ENCODE assay signal across 21 cellular contexts in the genomic region with DNA sequence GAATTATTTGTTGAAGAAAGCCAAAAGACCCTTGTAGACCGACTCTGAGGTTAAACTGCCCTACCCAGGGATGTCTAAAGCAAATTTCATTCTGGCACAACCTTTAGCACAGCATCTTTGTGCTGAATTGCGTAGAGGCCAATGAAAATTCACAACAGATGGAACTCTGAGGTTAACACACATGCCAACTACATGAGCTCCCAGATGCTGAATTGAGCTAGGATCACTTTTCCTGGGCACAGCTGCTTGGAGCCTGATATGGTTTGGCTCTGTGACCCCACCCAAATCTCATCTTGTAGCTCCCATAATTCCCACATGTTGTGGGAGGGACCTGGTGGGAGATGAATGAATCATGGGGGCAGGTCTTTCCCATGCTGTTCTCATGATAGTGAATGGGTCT.
"Had no signal": no experiment of that assay in that cellular context is flagged by ENCODE, and none has a peak within 500 bp of the region (broad histone marks: within the 10 kb centered on the region; RNA-seq: fewer than 3 reads in every experiment).

No MANE protein-coding gene starts in this region.

- DNase-seq: activated B cell treated with CpG ODN at 0.5 μM for 24 hours; activated CD4-positive, alpha-beta T cell treated with anti-CD3 and anti-CD28 coated beads for 1 hour; activated CD4-positive, alpha-beta T cell treated with anti-CD3 and anti-CD28 coated beads, Interleukin-2, amount 10 ng/mL, durations not matched to agents 24 days and 14 days; activated CD4-positive, alpha-beta T cell treated with anti-CD3 and anti-CD28 coated beads, Interleukin-2, amount 50 U/mL, for 48 hours; activated CD8-positive, alpha-beta memory T cell treated with anti-CD3 and anti-CD28 coated beads, Interleukin-2, amount 10 ng/mL, durations not matched to agents 7 days and 5 days; activated effector memory CD4-positive, alpha-beta T cell treated with Interleukin-2 at 50 U/mL for 16 hours; activated naive CD4-positive, alpha-beta T cell; activated T-cell treated with anti-CD3 and anti-CD28 coated beads, Interleukin-2, amount 50 U/mL, for 24 hours; NCI-H1092; NCI-H1417; NCI-H1930; NCI-H345; NCI-H510A; NCI-H69; SHP77 treated with DMSO at 0.1 percent for 48 hours; T-helper 17 cell; T-helper 9 cell had no signal

- H3K4me3 Mint-ChIP-seq: activated B cell treated with CpG ODN at 0.5 μM for 24 hours; activated CD4-positive, alpha-beta T cell treated with anti-CD3 and anti-CD28 coated beads, Interleukin-2, amount 10 ng/mL, durations not matched to agents 24 days and 14 days; activated CD8-positive, alpha-beta memory T cell treated with anti-CD3 and anti-CD28 coated beads, Interleukin-2, amount 10 ng/mL, durations not matched to agents 7 days and 5 days; activated naive CD4-positive, alpha-beta T cell treated with anti-CD3 and anti-CD28 coated beads, Interleukin-2, amount 50 U/mL, for 24 hours; activated T-cell treated with anti-CD3 and anti-CD28 coated beads, Interleukin-2, amount 50 U/mL, for 24 hours; activated T-helper 1 cell treated with anti-CD3 and anti-CD28 coated beads, Interleukin-12 subunit alpha, Interleukin-12 subunit beta, Interleukin-2, Interleukin-4 antibody, amounts not matched to agents 30 ng/mL and 10 ng/mL and 1 ng/mL, durations not matched to agents 14 hours and 24 hours and 36 hours; brain; central memory CD8-positive, alpha-beta T cell; T-helper 17 cell had no signal

- H3K36me3 Mint-ChIP-seq: activated CD8-positive, alpha-beta memory T cell treated with anti-CD3 and anti-CD28 coated beads, Interleukin-2, amount 10 ng/mL, durations not matched to agents 7 days and 5 days; activated naive CD4-positive, alpha-beta T cell treated with anti-CD3 and anti-CD28 coated beads, Interleukin-2, amount 50 U/mL, for 24 hours had no signal

- H3K9me3 Mint-ChIP-seq: activated CD4-positive, alpha-beta T cell treated with anti-CD3 and anti-CD28 coated beads, Interleukin-2, amount 10 ng/mL, durations not matched to agents 24 days and 14 days; activated naive CD4-positive, alpha-beta T cell treated with anti-CD3 and anti-CD28 coated beads, Interleukin-2, amount 50 U/mL, for 24 hours; activated T-cell treated with anti-CD3 and anti-CD28 coated beads, Interleukin-2, amount 50 U/mL, for 24 hours; activated T-helper 1 cell treated with anti-CD3 and anti-CD28 coated beads, Interleukin-12 subunit alpha, Interleukin-12 subunit beta, Interleukin-2, Interleukin-4 antibody, amounts not matched to agents 30 ng/mL and 10 ng/mL and 1 ng/mL, durations not matched to agents 14 hours and 24 hours and 36 hours had no signal

- H3K4me1 Mint-ChIP-seq: activated B cell treated with CpG ODN at 0.5 μM for 24 hours; activated CD4-positive, alpha-beta T cell treated with anti-CD3 and anti-CD28 coated beads, Interleukin-2, amount 10 ng/mL, durations not matched to agents 24 days and 14 days; activated CD8-positive, alpha-beta memory T cell treated with anti-CD3 and anti-CD28 coated beads, Interleukin-2, amount 10 ng/mL, durations not matched to agents 7 days and 5 days; activated naive CD4-positive, alpha-beta T cell treated with anti-CD3 and anti-CD28 coated beads, Interleukin-2, amount 50 U/mL, for 24 hours; brain; central memory CD8-positive, alpha-beta T cell; T-helper 17 cell had no signal

- ATAC-seq: activated CD8-positive, alpha-beta memory T cell treated with anti-CD3 and anti-CD28 coated beads, Interleukin-2, amount 10 ng/mL, durations not matched to agents 7 days and 5 days; T-helper 17 cell had no signal

- H3K27me3 Mint-ChIP-seq: activated B cell treated with CpG ODN at 0.5 μM for 24 hours; activated CD4-positive, alpha-beta T cell treated with anti-CD3 and anti-CD28 coated beads, Interleukin-2, amount 10 ng/mL, durations not matched to agents 24 days and 14 days; activated CD8-positive, alpha-beta memory T cell treated with anti-CD3 and anti-CD28 coated beads, Interleukin-2, amount 10 ng/mL, durations not matched to agents 7 days and 5 days; activated T-cell treated with anti-CD3 and anti-CD28 coated beads, Interleukin-2, amount 50 U/mL, for 24 hours; brain; central memory CD8-positive, alpha-beta T cell; T-helper 17 cell had no signal

- H3K27ac Mint-ChIP-seq: activated B cell treated with CpG ODN at 0.5 μM for 24 hours; activated CD4-positive, alpha-beta T cell treated with anti-CD3 and anti-CD28 coated beads, Interleukin-2, amount 10 ng/mL, durations not matched to agents 24 days and 14 days; activated CD8-positive, alpha-beta memory T cell treated with anti-CD3 and anti-CD28 coated beads, Interleukin-2, amount 10 ng/mL, durations not matched to agents 7 days and 5 days; activated naive CD4-positive, alpha-beta T cell treated with anti-CD3 and anti-CD28 coated beads, Interleukin-2, amount 50 U/mL, for 24 hours; activated T-cell treated with anti-CD3 and anti-CD28 coated beads, Interleukin-2, amount 50 U/mL, for 24 hours; activated T-helper 1 cell treated with anti-CD3 and anti-CD28 coated beads, Interleukin-12 subunit alpha, Interleukin-12 subunit beta, Interleukin-2, Interleukin-4 antibody, amounts not matched to agents 30 ng/mL and 10 ng/mL and 1 ng/mL, durations not matched to agents 14 hours and 24 hours and 36 hours; brain; T-helper 17 cell had no signal
